Comparison of ENCODE assay signal across 8 cellular contexts in the genomic region with DNA sequence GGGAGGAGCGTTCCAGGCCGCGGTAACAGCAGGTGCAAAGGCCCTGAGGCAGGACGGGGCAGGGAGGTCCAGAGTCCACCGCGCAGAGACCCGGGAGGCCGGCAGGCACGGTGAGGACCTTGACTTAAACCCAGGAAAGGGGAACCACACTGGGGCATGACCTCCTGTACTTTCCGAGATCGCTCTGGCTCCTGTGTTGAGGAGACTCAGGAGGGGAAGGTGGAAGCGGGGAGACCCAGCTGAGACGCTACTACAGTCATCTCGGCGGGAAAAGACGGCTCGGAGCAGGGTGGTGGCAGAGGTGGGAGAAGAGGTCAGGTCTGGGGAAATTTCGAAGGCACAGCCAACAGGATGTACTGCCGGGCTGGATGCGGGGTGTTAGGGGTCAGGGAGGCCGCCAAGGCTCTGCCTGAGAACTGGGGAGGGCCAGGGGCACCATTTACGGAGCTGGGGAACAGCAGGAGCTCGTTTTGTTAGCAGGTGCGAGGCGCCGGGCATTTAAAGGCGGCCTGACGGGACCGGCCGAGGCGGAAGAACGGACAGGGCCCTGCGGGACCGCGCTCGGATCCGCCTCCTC. TPM values are rescaled to one million over a fixed set of nuclear protein-coding genes. Genes with fewer than 3 reads are reported as not detected.
A peak's percentile ranks its signal among the peaks of the same experiment; 100 is the strongest.
DNase-seq lines count a peak whose midpoint lies in the region; ATAC-seq and TF ChIP-seq lines count a peak whose summit lies in the region.

No MANE protein-coding gene starts in this region.

- H3K9me3 ChIP-seq in Panc1 (ENCODE audit: control insufficient read depth, insufficient read depth, low read depth, low read length) (no peaks in the 10 kb centered on the region), esophagus (ENCODE audit: control insufficient read depth in 2 of 2, insufficient read depth in 1 of 2, low read depth in 1 of 2, low read length in 1 of 2) (peaks cover 0 to 2% of the 10 kb centered on the region in 2 donors)

- ATAC-seq in GM19397 (IDR thresholded peaks at IDR 0.05; ENCODE audit: unreplicated experiment) (peak; percentile 3), Panc1 (peak; percentile 41), HG02763 (IDR thresholded peaks at IDR 0.05; ENCODE audit: unreplicated experiment) (no peak)

- H3K4me1 ChIP-seq in Panc1 (ENCODE audit: control insufficient read depth, insufficient read depth, low read length) (peaks cover 20% of the 10 kb centered on the region), esophagus (ENCODE audit: control insufficient read depth in 2 of 2, insufficient read depth in 2 of 2, low read length in 1 of 2) (peaks cover 0 to 4% of the 10 kb centered on the region in 2 donors)

- POLR2A ChIA-PET in Panc1 (lab: Charles Lee): interaction anchor here (0.5 to 1.0 kb wide), 4 partner anchors 8 to 516 kb away, joined by 3 to 4 read pairs (median 4); no protein-coding TSS in a partner anchor

- DNase-seq in Panc1 (ENCODE audit: low read depth, low spot score): no peak
- DNase-seq in progenitor cell of endocrine pancreas (ENCODE audit: low spot score, unreplicated experiment): no peak
- DNase-seq in NCI-H1417 (lab: John Stamatoyannopoulos, UW): no peak
- DNase-seq in NCI-H1417 treated with DMSO at 0.1 percent for 48 hours (lab: John Stamatoyannopoulos, UW): no peak
- no peak for DNase-seq in HuH-7.5 (ENCODE audit: low spot score)

- peak overlapping the region; percentile 90 for H3K4me3 Mint-ChIP-seq in progenitor cell of endocrine pancreas (ENCODE audit: low read depth)

- no peaks in the 10 kb centered on the region for H3K36me3 Mint-ChIP-seq in progenitor cell of endocrine pancreas (ENCODE audit: insufficient read depth)

- intact Hi-C loops in Panc1 (cut with micrococcal nuclease; ENCODE audit: unreplicated experiment): no loop called here

- H3K27ac Mint-ChIP-seq in progenitor cell of endocrine pancreas: peak overlapping the region; percentile 96

- 34 to 50% methylated on average over 24 to 37 of the region's 37 CpGs for WGBS in esophagus, 2 donors

- no peak for TF ChIP-seq CTCF in Panc1 (IDR thresholded peaks at IDR 0.05)
- TF ChIP-seq CTCF in progenitor cell of endocrine pancreas (IDR thresholded peaks at IDR 0.05; ENCODE audit: unreplicated experiment): no peak

- H3K27me3 ChIP-seq in Panc1 (ENCODE audit: control insufficient read depth, insufficient read depth, low read length): no peaks in the 10 kb centered on the region
- H3K27me3 ChIP-seq in esophagus (ENCODE audit: control insufficient read depth in 1 of 2, insufficient read depth in 2 of 2, low read length in 2 of 2): no peaks in the 10 kb centered on the region

- H3K27me3 Mint-ChIP-seq in progenitor cell of endocrine pancreas: peaks cover 20% of the 10 kb centered on the region

- peaks cover 19% of the 10 kb centered on the region for H3K4me1 Mint-ChIP-seq in progenitor cell of endocrine pancreas (ENCODE audit: low read depth)

- BruUV-seq in Panc1 (replicated peaks; lab: Mats Ljungman, UMichigan): no TSS peak

- CTCF ChIA-PET in Panc1 (lab: Charles Lee): no interaction called here

- H3K4me3 ChIP-seq in Panc1 (ENCODE audit: low read depth in 2 of 2, low read length in 2 of 2): peak overlapping the region; percentile 87 to 88
- peak overlapping the region; percentile 70 to 76 for H3K4me3 ChIP-seq in esophagus (ENCODE audit: low read depth in 1 of 2, low read length in 2 of 2)

- no peaks in the 10 kb centered on the region; the same call in 1 of the 2 replicates for H3K36me3 ChIP-seq in Panc1 (ENCODE audit: control insufficient read depth, insufficient read depth, low read length)
- H3K36me3 ChIP-seq in esophagus (ENCODE audit: control insufficient read depth in 2 of 2, insufficient read depth in 2 of 2, low read length in 1 of 2): no peaks in the 10 kb centered on the region

- H3K27ac ChIP-seq in Panc1 (ENCODE audit: low read length): peak overlapping the region; percentile 96
- peak overlapping the region; percentile 91 to 98 for H3K27ac ChIP-seq in esophagus (ENCODE audit: low read depth in 2 of 2, low read length in 1 of 2)

- in situ Hi-C loops in Panc1 (cut with HindIII; ENCODE audit: low pct_unique_long_range_greater_than_20kb, low sequenced_read_pairs): no loop called here

- H3K9me3 Mint-ChIP-seq in progenitor cell of endocrine pancreas (ENCODE audit: low read depth): no peaks in the 10 kb centered on the region

RNA-seq across cellular contexts. Expression of gene NPTX1, which starts 22.3 kb away (rescaled TPM):
- total RNA-seq in Panc1 (2021; ENCODE audit: unreplicated experiment): 1.1 TPM
- polyA plus RNA-seq in Panc1 (2012; ENCODE audit: insufficient read length): 0.34 TPM
- polyA plus RNA-seq in esophagus: under 1 TPM; 0.02 to 0.11 TPM
- total RNA-seq in progenitor cell of endocrine pancreas: not detected in 2 replicates

RNA-seq across cellular contexts. Expression of gene ENDOV, which starts 39.1 kb away (rescaled TPM):
- total RNA-seq in Panc1 (2021; ENCODE audit: unreplicated experiment) (37.1 TPM), progenitor cell of endocrine pancreas (36.1 and 41.8 TPM in 2 replicates)
- polyA plus RNA-seq in Panc1 (2012; ENCODE audit: insufficient read length): 39.8 TPM
- 10 to 100 TPM; 10.8 to 11.9 TPM for polyA plus RNA-seq in esophagus
